8 cellular contexts compared by ENCODE assay signal in the genomic region with DNA sequence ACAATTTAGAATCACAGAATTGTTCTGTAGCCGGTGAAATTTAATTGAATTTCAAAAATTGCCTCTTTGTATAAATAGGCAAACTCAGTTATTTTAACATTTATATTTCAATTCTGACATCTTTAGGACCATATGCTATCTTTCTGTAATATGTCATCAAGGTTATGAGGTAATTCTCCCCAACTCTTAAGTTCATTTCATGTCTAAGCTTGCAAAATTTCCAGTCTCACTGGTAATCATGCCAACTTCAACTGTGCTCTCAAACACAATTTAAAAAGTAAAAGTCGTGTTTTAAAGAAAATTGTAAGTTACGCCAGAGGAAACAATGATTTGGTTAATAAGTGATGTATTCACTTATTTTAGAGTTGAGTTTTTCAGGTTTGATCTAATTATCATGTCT. TPM values are rescaled to one million over a fixed set of nuclear protein-coding genes. Genes with fewer than 3 reads are reported as not detected.
DNase-seq lines count a peak whose midpoint lies in the region; TF ChIP-seq lines count a peak whose summit lies in the region.

No MANE protein-coding gene starts in this region.

- H3K36me3 Mint-ChIP-seq in activated naive CD4-positive, alpha-beta T cell treated with anti-CD3 and anti-CD28 coated beads for 36 hours (ENCODE audit: low read depth) = peaks cover 10% of the 10 kb centered on the region
- H3K36me3 Mint-ChIP-seq in activated T-helper 1 cell treated with anti-CD3 and anti-CD28 coated beads, Interleukin-12 subunit alpha, Interleukin-12 subunit beta, Interleukin-2, Interleukin-4 antibody, amounts not matched to agents 30 ng/mL and 10 ng/mL and 1 ng/mL, durations not matched to agents 14 hours and 24 hours and 36 hours (ENCODE audit: low read depth) = peaks cover 15% of the 10 kb centered on the region

- H3K27ac ChIP-seq in tibial artery = peak overlapping the region; percentile 95 to 96

- TF ChIP-seq CTCF in fibroblast of villous mesenchyme (IDR thresholded peaks at IDR 0.05; ENCODE audit: insufficient read depth, low read depth, low read length) = no peak
- TF ChIP-seq CTCF in tibial artery (IDR thresholded peaks at IDR 0.05) = no peak

- peaks cover 0 to 54% (median 24%) of the 10 kb centered on the region in 4 donors for H3K4me1 ChIP-seq in tibial artery

- H3K36me3 ChIP-seq in tibial artery = peaks cover 0 to 4% (median 0%) of the 10 kb centered on the region in 3 donors

- peak overlapping the region; percentile 24 for H3K4me3 Mint-ChIP-seq in activated naive CD4-positive, alpha-beta T cell treated with anti-CD3 and anti-CD28 coated beads for 36 hours
- H3K4me3 Mint-ChIP-seq in activated T-helper 1 cell treated with anti-CD3 and anti-CD28 coated beads, Interleukin-12 subunit alpha, Interleukin-12 subunit beta, Interleukin-2, Interleukin-4 antibody, amounts not matched to agents 30 ng/mL and 10 ng/mL and 1 ng/mL, durations not matched to agents 14 hours and 24 hours and 36 hours = peak overlapping the region; percentile 91

- no peaks in the 10 kb centered on the region for H3K9me3 Mint-ChIP-seq in activated naive CD4-positive, alpha-beta T cell treated with anti-CD3 and anti-CD28 coated beads for 36 hours
- H3K9me3 Mint-ChIP-seq in activated T-helper 1 cell treated with anti-CD3 and anti-CD28 coated beads, Interleukin-12 subunit alpha, Interleukin-12 subunit beta, Interleukin-2, Interleukin-4 antibody, amounts not matched to agents 30 ng/mL and 10 ng/mL and 1 ng/mL, durations not matched to agents 14 hours and 24 hours and 36 hours = no peaks in the 10 kb centered on the region

- intact Hi-C loops in activated naive CD4-positive, alpha-beta T cell treated with anti-CD3 and anti-CD28 coated beads for 36 hours (cut with micrococcal nuclease) = loop anchor here (1.0 to 5.0 kb wide), 4 partner anchors 12 to 1475 kb away; partner anchors contain the start of gene RNF146
- intact Hi-C loops in activated T-helper 1 cell treated with anti-CD3 and anti-CD28 coated beads, Interleukin-12 subunit alpha, Interleukin-12 subunit beta, Interleukin-2, Interleukin-4 antibody, amounts not matched to agents 30 ng/mL and 10 ng/mL and 1 ng/mL, durations not matched to agents 14 hours and 24 hours and 36 hours (cut with micrococcal nuclease) = loop anchor here (5.0 to 10.0 kb wide), 3 partner anchors 545 to 1723 kb away; partner anchors contain the start of genes MTCL3 and RNF146
- intact Hi-C loops in tibial artery (cut with DNase I; ENCODE audit: low total_unique reads) = loop anchor here (5.0 kb wide), 2 partner anchors 165 to 830 kb away; partner anchors contain the start of genes HINT3 and RNF217

- H3K4me1 Mint-ChIP-seq in activated naive CD4-positive, alpha-beta T cell treated with anti-CD3 and anti-CD28 coated beads for 36 hours (ENCODE audit: low read depth) = peaks cover 57% of the 10 kb centered on the region
- H3K4me1 Mint-ChIP-seq in activated T-helper 1 cell treated with anti-CD3 and anti-CD28 coated beads, Interleukin-12 subunit alpha, Interleukin-12 subunit beta, Interleukin-2, Interleukin-4 antibody, amounts not matched to agents 30 ng/mL and 10 ng/mL and 1 ng/mL, durations not matched to agents 14 hours and 24 hours and 36 hours (ENCODE audit: low read depth) = peaks cover 55% of the 10 kb centered on the region

- no peaks in the 10 kb centered on the region for H3K27me3 Mint-ChIP-seq in activated naive CD4-positive, alpha-beta T cell treated with anti-CD3 and anti-CD28 coated beads for 36 hours (ENCODE audit: low read depth)
- no peaks in the 10 kb centered on the region for H3K27me3 Mint-ChIP-seq in activated T-helper 1 cell treated with anti-CD3 and anti-CD28 coated beads, Interleukin-12 subunit alpha, Interleukin-12 subunit beta, Interleukin-2, Interleukin-4 antibody, amounts not matched to agents 30 ng/mL and 10 ng/mL and 1 ng/mL, durations not matched to agents 14 hours and 24 hours and 36 hours (ENCODE audit: insufficient read depth)

- H3K27me3 ChIP-seq in tibial artery = no peaks in the 10 kb centered on the region

- DNase-seq in activated naive CD4-positive, alpha-beta T cell treated with anti-CD3 and anti-CD28 coated beads for 36 hours = no peak
- no peak for DNase-seq in activated naive CD4-positive, alpha-beta T cell treated with Interleukin-2 at 50 U/mL for 16 hours
- DNase-seq in activated T-helper 1 cell treated with anti-CD3 and anti-CD28 coated beads, Interleukin-12 subunit alpha, Interleukin-12 subunit beta, Interleukin-2, Interleukin-4 antibody, amounts not matched to agents 30 ng/mL and 10 ng/mL and 1 ng/mL, durations not matched to agents 14 hours and 24 hours and 36 hours (ENCODE audit: low spot score) = no peak
- DNase-seq in fibroblast of villous mesenchyme (ENCODE audit: low read depth) = no peak
- DNase-seq in tibial artery = no peak
- DNase-seq in NCI-H345 treated with DMSO at 0.1 percent for 48 hours (lab: John Stamatoyannopoulos, UW; ENCODE audit: unreplicated experiment) = no peak
- DNase-seq in kidney tubule cell (ENCODE audit: low spot score) = no peak
- DNase-seq in iPS-NIHi11 (ENCODE audit: low spot score) = no peak

- H3K4me3 ChIP-seq in fibroblast of villous mesenchyme (ENCODE audit: low read depth, low read length) (peak overlapping the region; percentile 87), tibial artery (peak overlapping the region; percentile 91 to 98)

- H3K27ac Mint-ChIP-seq in activated naive CD4-positive, alpha-beta T cell treated with anti-CD3 and anti-CD28 coated beads for 36 hours = no peak overlapping the region
- peak overlapping the region; percentile 79 for H3K27ac Mint-ChIP-seq in activated T-helper 1 cell treated with anti-CD3 and anti-CD28 coated beads, Interleukin-12 subunit alpha, Interleukin-12 subunit beta, Interleukin-2, Interleukin-4 antibody, amounts not matched to agents 30 ng/mL and 10 ng/mL and 1 ng/mL, durations not matched to agents 14 hours and 24 hours and 36 hours

- H3K9me3 ChIP-seq in tibial artery = no peaks in the 10 kb centered on the region

- CTCF ChIA-PET in activated naive CD4-positive, alpha-beta T cell treated with anti-CD3 and anti-CD28 coated beads for 36 hours (lab: Charles Lee) = interaction anchor here (0.7 to 6.3 kb wide), 20 partner anchors 10 to 454 kb away, joined by 3 to 52 read pairs (median 4); partner anchors contain the start of gene HINT3

RNA-seq across cellular contexts. Expression of gene NCOA7, which starts 1.4 kb away (rescaled TPM):
- total RNA-seq in activated naive CD4-positive, alpha-beta T cell treated with anti-CD3 and anti-CD28 coated beads for 36 hours = 10 to 100 TPM; 39.2 to 43.1 TPM
- 56.1 and 59.3 TPM in 2 replicates for total RNA-seq in activated T-helper 1 cell treated with anti-CD3 and anti-CD28 coated beads, Interleukin-12 subunit alpha, Interleukin-12 subunit beta, Interleukin-2, Interleukin-4 antibody, amounts not matched to agents 30 ng/mL and 10 ng/mL and 1 ng/mL, durations not matched to agents 14 hours and 24 hours and 36 hours
- 21.6 and 52.7 TPM in 2 replicates for total RNA-seq in fibroblast of villous mesenchyme

RNA-seq across cellular contexts. Expression of gene HEY2, which starts 42.7 kb away (rescaled TPM):
- not detected for total RNA-seq in activated naive CD4-positive, alpha-beta T cell treated with anti-CD3 and anti-CD28 coated beads for 36 hours
- not detected in 2 replicates for total RNA-seq in activated T-helper 1 cell treated with anti-CD3 and anti-CD28 coated beads, Interleukin-12 subunit alpha, Interleukin-12 subunit beta, Interleukin-2, Interleukin-4 antibody, amounts not matched to agents 30 ng/mL and 10 ng/mL and 1 ng/mL, durations not matched to agents 14 hours and 24 hours and 36 hours
- total RNA-seq in fibroblast of villous mesenchyme = 0.32 TPM in 1 of 2 replicates, not detected in the other
